In the genomic region with DNA sequence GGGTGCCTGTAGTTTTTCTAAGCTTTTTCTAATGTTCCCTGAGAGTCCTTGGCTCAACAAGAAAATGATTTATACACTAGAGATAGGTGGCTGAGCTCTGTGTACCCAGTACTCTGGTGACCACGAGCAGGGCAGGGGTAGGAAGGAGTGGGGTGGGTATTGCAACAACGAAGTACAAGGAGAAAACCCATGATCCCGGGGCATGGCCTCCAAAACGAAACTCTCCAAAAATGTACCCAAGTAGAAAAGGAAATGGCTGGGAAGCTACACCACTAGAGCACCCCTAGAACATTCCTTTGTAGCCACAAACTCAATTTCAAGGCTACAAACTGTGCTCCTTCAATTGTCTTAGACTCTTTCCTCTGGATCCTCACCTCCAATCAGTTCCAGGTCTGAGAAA, we compare ENCODE assay signal across 23 cellular contexts.
"Had no signal": no experiment of that assay in that cellular context is flagged by ENCODE, and none has a peak within 500 bp of the region (broad histone marks: within the 10 kb centered on the region; RNA-seq: fewer than 3 reads in every experiment).

No MANE protein-coding gene starts in this region.

- H3K27ac Mint-ChIP-seq: activated CD8-positive, alpha-beta T cell treated with anti-CD3 and anti-CD28 coated beads for 36 hours; activated naive CD4-positive, alpha-beta T cell treated with anti-CD3 and anti-CD28 coated beads for 36 hours; activated T-cell treated with anti-CD3 and anti-CD28 coated beads, Interleukin-2, amount 50 U/mL, for 24 hours; activated T-helper 2 cell treated with anti-CD3 and anti-CD28 coated beads, Interferon-gamma antibody, Interleukin-2, Interleukin-4, amounts not matched to agents 10 μg/mL and 5 μg/mL and 100 μg/mL, durations not matched to agents 14 hours and 24 hours and 36 hours; dendritic cell treated with granulocyte-macrophage colony-stimulating factor and Interleukin-4, amounts not matched to agents 40 ng/mL and 50 ng/mL, for 4 days; immature natural killer cell; memory B cell; naive thymus-derived CD4-positive, alpha-beta T cell had no signal

- H3K27ac ChIP-seq: parathyroid adenoma, thyroid gland had no signal

- H2AFZ ChIP-seq: parathyroid adenoma had no signal

- H3K27me3 Mint-ChIP-seq: activated CD8-positive, alpha-beta T cell treated with anti-CD3 and anti-CD28 coated beads for 36 hours; activated T-cell treated with anti-CD3 and anti-CD28 coated beads, Interleukin-2, amount 50 U/mL, for 24 hours; dendritic cell treated with granulocyte-macrophage colony-stimulating factor and Interleukin-4, amounts not matched to agents 40 ng/mL and 50 ng/mL, for 4 days; memory B cell; naive thymus-derived CD4-positive, alpha-beta T cell had no signal

- DNase-seq: activated CD4-positive, alpha-beta T cell treated with anti-CD3 and anti-CD28 coated beads for 48 hours; activated CD4-positive, CD25-positive, alpha-beta regulatory T cell; activated CD8-positive, alpha-beta T cell treated with anti-CD3 and anti-CD28 coated beads for 36 hours; activated naive CD4-positive, alpha-beta T cell treated with anti-CD3 and anti-CD28 coated beads for 36 hours; activated T-cell treated with anti-CD3 and anti-CD28 coated beads, Interleukin-2, amount 50 U/mL, for 24 hours; aorta; cerebellar nuclear complex; effector CD8-positive, alpha-beta T cell; immature natural killer cell; left ventricle myocardium superior; mucosa of descending colon; naive thymus-derived CD4-positive, alpha-beta T cell; sigmoid colon; stimulated activated naive CD4-positive, alpha-beta T cell; T1000; thyroid gland had no signal

- H3K36me3 Mint-ChIP-seq: immature natural killer cell; memory B cell; naive thymus-derived CD4-positive, alpha-beta T cell had no signal

- ATAC-seq: activated CD8-positive, alpha-beta T cell treated with anti-CD3 and anti-CD28 coated beads for 36 hours; esophagus mucosa; left ventricle myocardium superior; mucosa of descending colon; naive thymus-derived CD4-positive, alpha-beta T cell had no signal

- H3K27me3 ChIP-seq: sigmoid colon, thyroid gland had no signal

- H3K4me3 Mint-ChIP-seq: activated CD8-positive, alpha-beta T cell treated with anti-CD3 and anti-CD28 coated beads for 36 hours; activated naive CD4-positive, alpha-beta T cell treated with anti-CD3 and anti-CD28 coated beads for 36 hours; activated T-cell treated with anti-CD3 and anti-CD28 coated beads, Interleukin-2, amount 50 U/mL, for 24 hours; dendritic cell treated with granulocyte-macrophage colony-stimulating factor and Interleukin-4, amounts not matched to agents 40 ng/mL and 50 ng/mL, for 4 days; immature natural killer cell; memory B cell; naive thymus-derived CD4-positive, alpha-beta T cell had no signal

- H3K4me1 ChIP-seq: parathyroid adenoma, sigmoid colon had no signal

- FAIRE-seq: bronchial epithelial cell, urothelium cell line had no signal

- H3K79me2 ChIP-seq: parathyroid adenoma had no signal

- H3K4me3 ChIP-seq: mucosa of descending colon, sigmoid colon, thyroid gland had no signal

- H3K9me3 Mint-ChIP-seq: activated CD8-positive, alpha-beta T cell treated with anti-CD3 and anti-CD28 coated beads for 36 hours; activated naive CD4-positive, alpha-beta T cell treated with anti-CD3 and anti-CD28 coated beads for 36 hours; activated T-cell treated with anti-CD3 and anti-CD28 coated beads, Interleukin-2, amount 50 U/mL, for 24 hours; activated T-helper 2 cell treated with anti-CD3 and anti-CD28 coated beads, Interferon-gamma antibody, Interleukin-2, Interleukin-4, amounts not matched to agents 10 μg/mL and 5 μg/mL and 100 μg/mL, durations not matched to agents 14 hours and 24 hours and 36 hours; dendritic cell treated with granulocyte-macrophage colony-stimulating factor and Interleukin-4, amounts not matched to agents 40 ng/mL and 50 ng/mL, for 4 days; immature natural killer cell; memory B cell; naive thymus-derived CD4-positive, alpha-beta T cell had no signal

- H3K4me1 Mint-ChIP-seq: memory B cell had no signal

- H3K9me3 ChIP-seq: mucosa of descending colon, sigmoid colon, thyroid gland had no signal
